Comparison of ENCODE assay signal across 8 cellular contexts in the genomic region with DNA sequence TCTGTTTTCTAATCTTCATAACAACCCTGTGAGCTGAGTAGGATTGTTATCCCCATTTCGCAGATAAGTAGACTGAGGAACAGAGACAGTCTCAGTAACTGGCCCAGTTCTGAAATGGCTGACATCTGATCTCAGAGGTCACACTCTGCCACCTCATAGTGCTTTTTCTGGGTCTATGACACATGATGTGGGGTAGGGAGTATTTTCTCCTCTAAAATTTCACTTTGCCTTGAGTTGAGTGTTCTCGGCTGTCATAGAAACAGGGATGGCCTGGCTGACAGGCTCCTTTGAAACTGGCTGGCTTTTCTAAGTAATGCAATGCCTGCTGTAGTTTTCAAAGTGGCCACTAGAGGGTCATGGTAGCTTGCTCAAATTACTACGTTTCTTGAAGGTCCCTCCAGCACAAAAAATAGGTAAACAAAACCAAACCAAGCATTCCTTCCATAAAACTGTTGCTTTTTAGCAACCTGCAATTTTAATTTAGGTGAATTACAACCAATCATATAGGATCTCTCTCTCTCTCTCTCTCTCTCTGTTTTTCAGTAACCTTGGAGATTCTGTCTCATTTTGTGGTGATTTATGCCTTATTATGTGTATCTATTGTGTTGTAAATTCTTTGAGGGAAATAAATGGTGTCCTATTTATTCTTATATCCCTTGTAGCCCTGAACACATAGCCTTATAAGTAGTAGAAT.
DNase-seq lines count a peak whose midpoint lies in the region; ATAC-seq, FAIRE-seq and TF ChIP-seq lines count a peak whose summit lies in the region.

No MANE protein-coding gene starts in this region.

- no peak overlapping the region for H3K4me3 ChIP-seq in Peyer's patch
- H3K4me3 ChIP-seq in pancreas, result no peak overlapping the region
- H3K4me3 ChIP-seq in uterus, result no peak overlapping the region

- intact Hi-C loops in activated T-helper 2 cell treated with anti-CD3 and anti-CD28 coated beads, Interferon-gamma antibody, Interleukin-2, Interleukin-4, amounts not matched to agents 10 μg/mL and 5 μg/mL and 100 μg/mL, durations not matched to agents 14 hours and 24 hours and 36 hours (cut with micrococcal nuclease), result loop anchor here (2.0 to 5.0 kb wide), 3 partner anchors 23 to 237 kb away; no protein-coding TSS in a partner anchor
- intact Hi-C loops in pancreas (cut with DNase I), result no loop called here
- intact Hi-C loops in uterus (cut with DNase I; ENCODE audit: low total_unique reads), result no loop called here

- H3K4me3 Mint-ChIP-seq in activated T-helper 2 cell treated with anti-CD3 and anti-CD28 coated beads, Interferon-gamma antibody, Interleukin-2, Interleukin-4, amounts not matched to agents 10 μg/mL and 5 μg/mL and 100 μg/mL, durations not matched to agents 14 hours and 24 hours and 36 hours (ENCODE audit: low read depth), result no peak overlapping the region

- H3K36me3 ChIP-seq in Peyer's patch (no peaks in the 10 kb centered on the region), pancreas (no peaks in the 10 kb centered on the region), uterus (no peaks in the 10 kb centered on the region)

- no peaks in the 10 kb centered on the region for H3K4me1 ChIP-seq in Peyer's patch
- peaks cover 0 to 2% (median 0%) of the 10 kb centered on the region in 3 donors for H3K4me1 ChIP-seq in pancreas
- no peaks in the 10 kb centered on the region for H3K4me1 ChIP-seq in uterus

- H3K27me3 ChIP-seq in Peyer's patch (no peaks in the 10 kb centered on the region), pancreas (no peaks in the 10 kb centered on the region), uterus (no peaks in the 10 kb centered on the region)

- TF ChIP-seq POLR2A in Peyer's patch (IDR thresholded peaks at IDR 0.05) (no peak), uterus (IDR thresholded peaks at IDR 0.05) (no peak)

- DNase-seq in DMS114 treated with DMSO at 0.1 percent for 48 hours (lab: John Stamatoyannopoulos, UW; ENCODE audit: unreplicated experiment) (peak; percentile 20), HTR-8/SVneo (ENCODE audit: insufficient read length, low spot score) (peak; percentile 29), Peyer's patch (peak in 2 of 3 donors; percentile 55 to 85), foreskin melanocyte (peak; percentile 49), pancreas (peak in 4 of 6 donors; percentile 30 to 62 (median 50)), uterus (peak; percentile 27 to 57)
- peak; percentile 38 for DNase-seq in activated T-helper 2 cell treated with anti-CD3 and anti-CD28 coated beads, Interferon-gamma antibody, Interleukin-2, Interleukin-4, amounts not matched to agents 10 μg/mL and 5 μg/mL and 100 μg/mL, durations not matched to agents 14 hours and 24 hours and 36 hours (ENCODE audit: low spot score)

- no peak overlapping the region for H3K27ac ChIP-seq in Peyer's patch
- no peak overlapping the region for H3K27ac ChIP-seq in pancreas
- no peak overlapping the region for H3K27ac ChIP-seq in uterus

- 26 to 30% methylated on average over 3 of the region's 3 CpGs for WGBS in pancreas, 2 donors

- no peaks in the 10 kb centered on the region for H3K36me3 Mint-ChIP-seq in activated T-helper 2 cell treated with anti-CD3 and anti-CD28 coated beads, Interferon-gamma antibody, Interleukin-2, Interleukin-4, amounts not matched to agents 10 μg/mL and 5 μg/mL and 100 μg/mL, durations not matched to agents 14 hours and 24 hours and 36 hours (ENCODE audit: low read depth)

- H3K27ac Mint-ChIP-seq in activated T-helper 2 cell treated with anti-CD3 and anti-CD28 coated beads, Interferon-gamma antibody, Interleukin-2, Interleukin-4, amounts not matched to agents 10 μg/mL and 5 μg/mL and 100 μg/mL, durations not matched to agents 14 hours and 24 hours and 36 hours, result no peak overlapping the region

- peaks cover 9% of the 10 kb centered on the region for H3K4me1 Mint-ChIP-seq in activated T-helper 2 cell treated with anti-CD3 and anti-CD28 coated beads, Interferon-gamma antibody, Interleukin-2, Interleukin-4, amounts not matched to agents 10 μg/mL and 5 μg/mL and 100 μg/mL, durations not matched to agents 14 hours and 24 hours and 36 hours (ENCODE audit: low read depth)

- FAIRE-seq in HTR-8/SVneo (lab: Jason Lieb, UNC), result no peak
- FAIRE-seq in pancreas (lab: Jason Lieb, UNC), result no peak

- H3K9me3 Mint-ChIP-seq in activated T-helper 2 cell treated with anti-CD3 and anti-CD28 coated beads, Interferon-gamma antibody, Interleukin-2, Interleukin-4, amounts not matched to agents 10 μg/mL and 5 μg/mL and 100 μg/mL, durations not matched to agents 14 hours and 24 hours and 36 hours, result no peaks in the 10 kb centered on the region

- ATAC-seq in GM21367 (IDR thresholded peaks at IDR 0.05; ENCODE audit: unreplicated experiment) (peak; percentile 93), pancreas (peak; percentile 85 to 92 (median 92))

- no peaks in the 10 kb centered on the region for H3K27me3 Mint-ChIP-seq in activated T-helper 2 cell treated with anti-CD3 and anti-CD28 coated beads, Interferon-gamma antibody, Interleukin-2, Interleukin-4, amounts not matched to agents 10 μg/mL and 5 μg/mL and 100 μg/mL, durations not matched to agents 14 hours and 24 hours and 36 hours (ENCODE audit: low read depth)

- H3K9me3 ChIP-seq in Peyer's patch (no peaks in the 10 kb centered on the region), pancreas (no peaks in the 10 kb centered on the region), uterus (no peaks in the 10 kb centered on the region)

- TF ChIP-seq CTCF in Peyer's patch (IDR thresholded peaks at IDR 0.05) (peak; percentile 82 to 94 (median 86)), pancreas (IDR thresholded peaks at IDR 0.05) (peak; percentile 86 to 96 (median 92)), uterus (IDR thresholded peaks at IDR 0.05) (peak; percentile 75 to 89 (median 80))

Comparison
In these comparisons a context has a peak if more than half of its experiments do, and no peak if none do; other contexts are left out.
1. DNase-seq: peak in every context shown above with its lines; median percentile 70 in Peyer's patch; 50 in pancreas; 49 in foreskin melanocyte; 42 in uterus; 38 in activated T-helper 2 cell treated with anti-CD3 and anti-CD28 coated beads, Interferon-gamma antibody, Interleukin-2, Interleukin-4, amounts not matched to agents 10 μg/mL and 5 μg/mL and 100 μg/mL, durations not matched to agents 14 hours and 24 hours and 36 hours; 29 in HTR-8/SVneo; 20 in DMS114 treated with DMSO at 0.1 percent for 48 hours.